ENCODE assay signal across 20 cellular contexts in genomic region chr3:136311256-136311655, GRCh38.
DNase-seq lines count a peak whose midpoint lies in the region; TF ChIP-seq lines count a peak whose summit lies in the region.
"Had no signal": no experiment of that assay in that cellular context is flagged by ENCODE, and none has a peak within 500 bp of the region (broad histone marks: within the 10 kb centered on the region; RNA-seq: fewer than 3 reads in every experiment).

No MANE protein-coding gene starts in this region.

- no peak overlapping the region for H3K4me3 ChIP-seq in epithelial cell of proximal tubule (ENCODE audit: low read depth, low read length)
- H3K4me3 ChIP-seq: A549; BLaER1 treated with 17β-estradiol and CSF1 and Interleukin-3, amounts not matched to agents 10 nM and 100 nM; HAP-1 had no signal

- DNase-seq in Caki2 (ENCODE audit: low read depth) (peak; percentile 12), epithelial cell of proximal tubule (ENCODE audit: low read depth) (peak; percentile 18), kidney glomerular epithelial cell (lab: John Stamatoyannopoulos, UW) (peak; percentile 35), renal cortical epithelial cell (ENCODE audit: low read depth) (peak; percentile 47), nucleus accumbens (lab: John Stamatoyannopoulos, UW) (no peak), HCEC 1CT (no peak), middle frontal gyrus (ENCODE audit: extremely low spot score, low spot score) (no peak)
- DNase-seq: 8988T; ACHN; AML-193; BE2C; Calu3; CD4-positive, alpha-beta T cell; CD8-positive, alpha-beta memory T cell; DMS53; DND-41; GOT3 had no signal

- no peak for TF ChIP-seq CTCF in epithelial cell of proximal tubule (conservative IDR thresholded peaks at IDR 0.05; ENCODE audit: low read depth, low read length)

- in situ Hi-C loops in Caki2 (cut with HindIII; ENCODE audit: low pct_unique_long_range_greater_than_20kb, low sequenced_read_pairs) = no loop called here

Comparison
In these comparisons a context has a peak if more than half of its experiments do, and no peak if none do; other contexts are left out.
1. DNase-seq: peak in Caki2 (single experiment), epithelial cell of proximal tubule (single experiment), kidney glomerular epithelial cell (single experiment) and renal cortical epithelial cell (single experiment); none in nucleus accumbens (0 of 56), HCEC 1CT (single experiment) and middle frontal gyrus (single experiment).